8 cellular contexts compared by ENCODE assay signal in genomic region chr7:131109011-131109756, GRCh38.
DNase-seq lines count a peak whose midpoint lies in the region; ATAC-seq and TF ChIP-seq lines count a peak whose summit lies in the region.

No MANE protein-coding gene starts in this region.

- H3K4me1 ChIP-seq in BE2C: no peaks in the 10 kb centered on the region; the same call in 1 of the 2 replicates
- H3K4me1 ChIP-seq in breast epithelium: no peaks in the 10 kb centered on the region
- peaks cover 6% of the 10 kb centered on the region for H3K4me1 ChIP-seq in mesenchymal stem cell (ENCODE audit: control insufficient read depth, insufficient read depth, low read depth, low read length)

- peak overlapping the region; percentile 79 for H4K8ac ChIP-seq in mesenchymal stem cell (ENCODE audit: low read length)

- H3K4me1 Mint-ChIP-seq in IgD-negative memory B cell: peaks cover 44 to 54% (median 46%) of the 10 kb centered on the region in 3 donors

- H2BK5ac ChIP-seq in mesenchymal stem cell (ENCODE audit: low read depth, low read length, poor library complexity, severe bottlenecking): no peak overlapping the region

- no peak for ATAC-seq in HG03280 (IDR thresholded peaks at IDR 0.05; ENCODE audit: unreplicated experiment)

- H2BK12ac ChIP-seq in mesenchymal stem cell (ENCODE audit: low read length in 2 of 2): peak overlapping the region; percentile 75 to 84

- H2BK15ac ChIP-seq in mesenchymal stem cell (ENCODE audit: low read depth, poor library complexity, severe bottlenecking): peak overlapping the region; percentile 91

- intact Hi-C loops in breast epithelium (cut with DNase I; ENCODE audit: low total_unique reads): no loop called here
- intact Hi-C loops in posterior cingulate gyrus (cut with DNase I): loop anchor here (5.0 to 10.0 kb wide), 5 partner anchors 42 to 448 kb away; partner anchors contain the start of genes MKLN1 and PODXL

- H2AK5ac ChIP-seq in mesenchymal stem cell (ENCODE audit: low read length, severe bottlenecking): no peak overlapping the region

- peak overlapping the region; percentile 98 for H2BK120ac ChIP-seq in mesenchymal stem cell (ENCODE audit: low read depth, low read length)

- peak overlapping the region; percentile 89 to 97 for H3K18ac ChIP-seq in mesenchymal stem cell (ENCODE audit: low read depth in 1 of 2, low read length in 2 of 2)

- no peak overlapping the region for H2AFZ ChIP-seq in mesenchymal stem cell (ENCODE audit: low read depth, low read length)

- peak overlapping the region; percentile 8 to 88 for H3K4ac ChIP-seq in mesenchymal stem cell (ENCODE audit: low read depth in 1 of 2, low read length in 2 of 2)

- H3K23ac ChIP-seq in mesenchymal stem cell (ENCODE audit: low read length in 2 of 2): no peak overlapping the region

- TF ChIP-seq POLR2A in breast epithelium (IDR thresholded peaks at IDR 0.05) (no peak), erythroblast (IDR thresholded peaks at IDR 0.05; ENCODE audit: low read length) (no peak)

- H3K36me3 ChIP-seq in BE2C (no peaks in the 10 kb centered on the region), breast epithelium (no peaks in the 10 kb centered on the region), mesenchymal stem cell (ENCODE audit: control insufficient read depth in 1 of 2, insufficient read depth in 2 of 2, low read depth in 1 of 2, low read length in 2 of 2) (peaks cover 3 to 22% of the 10 kb centered on the region in 2 experiments)

- H3K27ac ChIP-seq in breast epithelium: peak overlapping the region; percentile 100
- H3K27ac ChIP-seq in mesenchymal stem cell (ENCODE audit: low read length, poor library complexity, severe bottlenecking): peak overlapping the region; percentile 55

- no peaks in the 10 kb centered on the region for H3K27me3 ChIP-seq in BE2C
- no peaks in the 10 kb centered on the region for H3K27me3 ChIP-seq in breast epithelium
- H3K27me3 ChIP-seq in mesenchymal stem cell (ENCODE audit: control insufficient read depth in 1 of 2, insufficient read depth in 1 of 2, low read length in 2 of 2): no peaks in the 10 kb centered on the region

- TF ChIP-seq CTCF in BE2C (IDR thresholded peaks at IDR 0.05; ENCODE audit: low read depth, low read length) (no peak), breast epithelium (IDR thresholded peaks at IDR 0.05) (no peak)

- peak overlapping the region; percentile 89 to 100 (median 97) for H3K27ac Mint-ChIP-seq in IgD-negative memory B cell

- H3K4me3 Mint-ChIP-seq in IgD-negative memory B cell: peak overlapping the region; percentile 83 to 100 (median 96)

- DNase-seq in BE2C (no peak), breast epithelium (ENCODE audit: low spot score in 2 of 2) (no peak), mesenchymal stem cell (peak; percentile 73), islet precursor cell (no peak), erythroblast (lab: John Stamatoyannopoulos, UW) (no peak), posterior cingulate gyrus (no peak)

- peak overlapping the region; percentile 100 for H3K9ac ChIP-seq in mesenchymal stem cell (ENCODE audit: low read length)

- H4K91ac ChIP-seq in mesenchymal stem cell (ENCODE audit: low read length): peak overlapping the region; percentile 94

- 48% methylated on average over 6 of the region's 6 CpGs for WGBS in mesenchymal stem cell

- peak overlapping the region; percentile 97 for H3K4me3 ChIP-seq in BE2C (ENCODE audit: low read depth, low read length)
- peak overlapping the region; percentile 96 to 99 (median 97) for H3K4me3 ChIP-seq in breast epithelium
- peak overlapping the region; percentile 45 to 97 for H3K4me3 ChIP-seq in mesenchymal stem cell (ENCODE audit: insufficient read depth in 1 of 2, low read depth in 1 of 2, low read length in 2 of 2)

- peaks cover 1% of the 10 kb centered on the region for H3K27me3 Mint-ChIP-seq in IgD-negative memory B cell

- H3K4me2 ChIP-seq in mesenchymal stem cell (ENCODE audit: low read length, poor library complexity, severe bottlenecking): peak overlapping the region; percentile 55

- H3K9me3 Mint-ChIP-seq in IgD-negative memory B cell: no peaks in the 10 kb centered on the region

- peaks cover 4% of the 10 kb centered on the region for H3K79me1 ChIP-seq in mesenchymal stem cell (replicated peaks; ENCODE audit: low read length, poor library complexity, severe bottlenecking)

- H3K36me3 Mint-ChIP-seq in IgD-negative memory B cell: no peaks in the 10 kb centered on the region

- H3K9me3 ChIP-seq in BE2C (no peaks in the 10 kb centered on the region), breast epithelium (no peaks in the 10 kb centered on the region), mesenchymal stem cell (ENCODE audit: control insufficient read depth, low read length) (no peaks in the 10 kb centered on the region)

- peak overlapping the region in 1 of 2 experiments; percentile 1 for H3K14ac ChIP-seq in mesenchymal stem cell (ENCODE audit: low read length in 2 of 2)
